ENCODE assay signal across 9 cellular contexts in the genomic region with DNA sequence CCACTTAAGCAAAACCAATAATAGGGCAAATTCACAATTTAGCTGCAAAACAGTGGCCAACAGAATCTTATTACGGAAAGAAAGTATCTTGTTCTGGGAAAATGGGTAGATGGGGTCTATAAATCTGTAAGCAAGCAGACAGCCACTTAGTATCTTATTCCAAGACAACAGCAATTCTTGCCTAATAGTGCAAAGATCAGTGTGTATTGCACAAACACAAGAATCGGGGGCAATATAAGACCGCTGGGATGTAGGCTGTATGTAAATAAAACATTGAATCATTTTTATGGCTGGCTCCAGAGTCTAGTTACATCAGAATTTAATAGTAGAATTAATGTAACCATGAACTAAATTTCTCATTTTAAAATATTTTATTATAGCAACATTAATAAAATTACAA.
"Had no signal": no experiment of that assay in that cellular context is flagged by ENCODE, and none has a peak within 500 bp of the region (broad histone marks: within the 10 kb centered on the region; RNA-seq: fewer than 3 reads in every experiment).

No MANE protein-coding gene starts in this region.

- H3K27ac Mint-ChIP-seq: GM23338, H9 had no signal

- H3K4me3 Mint-ChIP-seq: GM23338, H9, IgD-negative memory B cell had no signal

- FAIRE-seq: H1, H54, HTR-8/SVneo had no signal

- DNase-seq: H9, HCEC 1CT, KBM-7 had no signal

- H3K4me3 ChIP-seq: GM23338 had no signal

- ATAC-seq: GM23338 had no signal

- H3K27ac ChIP-seq: KMS-11 had no signal

- H3K36me3 Mint-ChIP-seq: IgD-negative memory B cell had no signal
